10 cellular contexts compared by ENCODE assay signal in genomic region chr14:64806202-64806861, GRCh38.
DNase-seq lines count a peak whose midpoint lies in the region; ATAC-seq and TF ChIP-seq lines count a peak whose summit lies in the region.
"Had no signal": no experiment of that assay in that cellular context is flagged by ENCODE, and none has a peak within 500 bp of the region (broad histone marks: within the 10 kb centered on the region; RNA-seq: fewer than 3 reads in every experiment).

No MANE protein-coding gene starts in this region.

- DNase-seq in Calu3: peak; percentile 52
- DNase-seq in NCI-H446 treated with DMSO at 0.1 percent for 48 hours (lab: John Stamatoyannopoulos, UW): peak; percentile 7
- no peak for DNase-seq in osteocyte (ENCODE audit: extremely low spot score, unreplicated experiment)
- DNase-seq in NCI-H1105 treated with DMSO at 0.1 percent for 48 hours (lab: John Stamatoyannopoulos, UW): no peak
- DNase-seq in T-helper 2 cell treated with Interferon-gamma antibody and Interleukin-4, amounts not matched to agents 5 μg/mL and 100 μg/mL, for 36 hours (ENCODE audit: low spot score): no peak
- DNase-seq in activated naive CD4-positive, alpha-beta T cell treated with anti-CD3 and anti-CD28 coated beads, Interleukin-2, amount 50 U/mL, for 16 hours: no peak
- DNase-seq: H9, uterus had no signal

- H3K9me3 Mint-ChIP-seq in Calu3 (ENCODE audit: low read depth, unreplicated experiment): no peaks in the 10 kb centered on the region
- no peaks in the 10 kb centered on the region for H3K9me3 Mint-ChIP-seq in osteocyte (ENCODE audit: unreplicated experiment)
- H3K9me3 Mint-ChIP-seq in T-helper 2 cell treated with Interferon-gamma antibody and Interleukin-4, amounts not matched to agents 5 μg/mL and 100 μg/mL, for 36 hours: no peaks in the 10 kb centered on the region
- H3K9me3 Mint-ChIP-seq: H9 had no signal

- H3K36me3 Mint-ChIP-seq in Calu3 (ENCODE audit: insufficient read depth, unreplicated experiment): no peaks in the 10 kb centered on the region
- H3K36me3 Mint-ChIP-seq in osteocyte (ENCODE audit: unreplicated experiment): no peaks in the 10 kb centered on the region
- no peaks in the 10 kb centered on the region for H3K36me3 Mint-ChIP-seq in T-helper 2 cell treated with Interferon-gamma antibody and Interleukin-4, amounts not matched to agents 5 μg/mL and 100 μg/mL, for 36 hours (ENCODE audit: low read depth)

- TF ChIP-seq CTCF in Calu3 (IDR thresholded peaks at IDR 0.05; ENCODE audit: unreplicated experiment): no peak
- TF ChIP-seq CTCF in osteocyte (IDR thresholded peaks at IDR 0.05): no peak

- intact Hi-C loops in Calu3 (cut with micrococcal nuclease; ENCODE audit: unreplicated experiment): no loop called here

- ATAC-seq in esophagus mucosa: peak; percentile 12
- ATAC-seq in GM21576 (IDR thresholded peaks at IDR 0.05; ENCODE audit: unreplicated experiment): no peak

- no peak overlapping the region for H3K4me3 Mint-ChIP-seq in Calu3 (ENCODE audit: low read depth, unreplicated experiment)
- no peak overlapping the region for H3K4me3 Mint-ChIP-seq in osteocyte (ENCODE audit: unreplicated experiment)
- H3K4me3 Mint-ChIP-seq in T-helper 2 cell treated with Interferon-gamma antibody and Interleukin-4, amounts not matched to agents 5 μg/mL and 100 μg/mL, for 36 hours: no peak overlapping the region
- H3K4me3 Mint-ChIP-seq: H9 had no signal

- H3K4me1 Mint-ChIP-seq in Calu3 (ENCODE audit: low read depth, unreplicated experiment) (peaks cover 19% of the 10 kb centered on the region), osteocyte (ENCODE audit: unreplicated experiment) (peaks cover 30% of the 10 kb centered on the region)
- peaks cover 4% of the 10 kb centered on the region for H3K4me1 Mint-ChIP-seq in T-helper 2 cell treated with Interferon-gamma antibody and Interleukin-4, amounts not matched to agents 5 μg/mL and 100 μg/mL, for 36 hours (ENCODE audit: low read depth)

- no TSS peak for BruUV-seq in Calu3 (replicated peaks; lab: Mats Ljungman, UMichigan)

- H3K27me3 Mint-ChIP-seq in Calu3 (ENCODE audit: unreplicated experiment) (peaks cover 13% of the 10 kb centered on the region), osteocyte (ENCODE audit: unreplicated experiment) (no peaks in the 10 kb centered on the region)
- H3K27me3 Mint-ChIP-seq in T-helper 2 cell treated with Interferon-gamma antibody and Interleukin-4, amounts not matched to agents 5 μg/mL and 100 μg/mL, for 36 hours (ENCODE audit: low read depth): peaks cover 13% of the 10 kb centered on the region

- H3K27ac Mint-ChIP-seq in Calu3 (ENCODE audit: unreplicated experiment): peak overlapping the region; percentile 25
- peak overlapping the region; percentile 86 for H3K27ac Mint-ChIP-seq in osteocyte (ENCODE audit: unreplicated experiment)
- no peak overlapping the region for H3K27ac Mint-ChIP-seq in T-helper 2 cell treated with Interferon-gamma antibody and Interleukin-4, amounts not matched to agents 5 μg/mL and 100 μg/mL, for 36 hours

- CTCF ChIA-PET in Calu3 (lab: Charles Lee): interaction anchor here (0.5 to 1.3 kb wide), 3 partner anchors 17 to 167 kb away, joined by 3 to 7 read pairs (median 5); no protein-coding TSS in a partner anchor

Comparison
In these comparisons a context has a peak if more than half of its experiments do, and no peak if none do; other contexts are left out.
1. DNase-seq: peak in Calu3 (single experiment) and NCI-H446 treated with DMSO at 0.1 percent for 48 hours (single experiment); none in osteocyte (single experiment), NCI-H1105 treated with DMSO at 0.1 percent for 48 hours (single experiment), T-helper 2 cell treated with Interferon-gamma antibody and Interleukin-4, amounts not matched to agents 5 μg/mL and 100 μg/mL, for 36 hours (single experiment) and activated naive CD4-positive, alpha-beta T cell treated with anti-CD3 and anti-CD28 coated beads, Interleukin-2, amount 50 U/mL, for 16 hours (single experiment).